ENCODE assay signal across 18 cellular contexts in the genomic region with DNA sequence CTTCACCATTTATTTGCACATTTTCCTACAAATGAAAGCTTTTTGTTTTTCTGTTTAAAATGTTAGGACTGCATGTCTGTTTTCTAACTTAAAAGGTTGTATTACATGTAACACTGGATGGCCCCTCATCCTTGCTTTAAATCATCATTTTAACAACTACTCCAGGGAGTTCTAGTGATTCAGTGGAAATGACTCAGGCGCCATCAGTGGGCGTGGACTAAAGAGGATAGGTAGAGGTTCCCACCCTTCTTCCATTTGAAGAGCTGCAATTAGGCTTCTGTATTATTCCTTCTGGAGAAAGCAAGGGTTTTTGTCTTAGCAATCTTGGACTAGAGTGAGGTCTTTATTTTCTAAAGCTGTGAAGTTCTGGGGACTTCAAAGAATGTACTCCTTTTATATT.
DNase-seq lines count a peak whose midpoint lies in the region; ATAC-seq and TF ChIP-seq lines count a peak whose summit lies in the region.
"Had no signal": no experiment of that assay in that cellular context is flagged by ENCODE, and none has a peak within 500 bp of the region (broad histone marks: within the 10 kb centered on the region; RNA-seq: fewer than 3 reads in every experiment).

No MANE protein-coding gene starts in this region.

- no peak overlapping the region; the same call in 1 of the 2 replicates for H3K4me2 ChIP-seq in HCT116 (ENCODE audit: low read length)

- TF ChIP-seq POLR2A in HCT116 (IDR thresholded peaks at IDR 0.05; ENCODE audit: borderline replicate concordance, extremely low read depth, insufficient read depth, insufficient read length), result no peak

- POLR2A ChIA-PET in HCT116 (lab: Charles Lee), result no interaction called here

- H3K9ac ChIP-seq in HCT116 (ENCODE audit: low read length), result no peak overlapping the region
- H3K9ac ChIP-seq: GM23248 had no signal

- CTCF ChIA-PET in HCT116 (lab: Charles Lee), result interaction anchor here (0.9 kb wide), 1 partner anchor 26 kb away, joined by 3 read pairs; no protein-coding TSS in a partner anchor

- H3K27ac ChIP-seq in HCT116 (ENCODE audit: low read depth, low read length), result no peak overlapping the region
- H3K27ac ChIP-seq: C4-2B, GM23248, SJCRH30 had no signal

- intact Hi-C loops in HCT116 (cut with micrococcal nuclease), result loop anchor here (10.0 kb wide), 1 partner anchor 1237 kb away; no protein-coding TSS in a partner anchor
- intact Hi-C loops in head of caudate nucleus (cut with DNase I), result loop anchor here (10.0 kb wide), 1 partner anchor 1267 kb away; no protein-coding TSS in a partner anchor

- DNase-seq in Daoy (ENCODE audit: low read depth) (peak; percentile 29), HCT116 (ENCODE audit: low read depth, low spot score) (no peak), T1000 (lab: John Stamatoyannopoulos, UW) (peak; percentile 1), head of caudate nucleus (peak in 30 of 42 donors; percentile 16 to 76 (median 43)), anterior cingulate cortex (lab: John Stamatoyannopoulos, UW) (no peak), OCI-M1 (lab: John Stamatoyannopoulos, UW) (no peak), Kasumi-1 (lab: John Stamatoyannopoulos, UW) (no peak)
- DNase-seq: AML-193, GM23248, NCI-H1105 treated with DMSO at 0.1 percent for 48 hours, NCI-H1694 treated with DMSO at 0.1 percent for 48 hours, NCI-H2107, NCI-H345, NCI-H524 treated with DMSO at 0.1 percent for 48 hours, SJCRH30 had no signal

- RAD21 ChIA-PET in HCT116 (lab: Charles Lee; ENCODE audit: low non-redundant PET in 1 of 2, low total read pairs in 2 of 2, uncharacterized antibody in 2 of 2, unreplicated experiment in 2 of 2), result no interaction called here

- no peaks in the 10 kb centered on the region for H3K9me2 ChIP-seq in HCT116 (ENCODE audit: insufficient read depth)

- no peaks in the 10 kb centered on the region for H4K20me1 ChIP-seq in HCT116 (ENCODE audit: insufficient read depth)

- BruUV-seq in HCT116 (replicated peaks; lab: Mats Ljungman, UMichigan), result no TSS peak

- H3K9me3 ChIP-seq in HCT116 (ENCODE audit: control insufficient read depth in 1 of 2, insufficient read depth in 1 of 2, low read depth in 1 of 2, low read length in 2 of 2), result no peaks in the 10 kb centered on the region
- H3K9me3 ChIP-seq: SJCRH30 had no signal

- H3K27me3 ChIP-seq in HCT116 (ENCODE audit: insufficient read depth, low read length), result no peaks in the 10 kb centered on the region
- H3K27me3 ChIP-seq: SJCRH30 had no signal

- TF ChIP-seq CTCF in HCT116 (IDR thresholded peaks at IDR 0.05 in 2 of 3, conservative IDR thresholded peaks at IDR 0.05 in 1 of 3; ENCODE audit: borderline replicate concordance in 1 of 3, insufficient read depth in 1 of 3, low read depth in 2 of 3, low read length in 2 of 3), result no peak

- no peaks in the 10 kb centered on the region for H3K36me3 ChIP-seq in HCT116 (ENCODE audit: control insufficient read depth in 1 of 2, insufficient read depth in 2 of 2, low read length in 2 of 2)
- H3K36me3 ChIP-seq: SJCRH30 had no signal

- no peak overlapping the region for H3K4me3 ChIP-seq in HCT116 (replicated peaks in 1 of 2; ENCODE audit: low read depth in 1 of 2, low read length in 2 of 2)
- H3K4me3 ChIP-seq: GM12878, GM23248, K562, SJCRH30 had no signal

- ATAC-seq in HCT116, result no peak
- ATAC-seq: GM12878, K562 had no signal

- no peak for TF ChIP-seq RAD21 in HCT116 (IDR thresholded peaks at IDR 0.05; ENCODE audit: low read depth)

- no peak overlapping the region for H2AFZ ChIP-seq in HCT116 (ENCODE audit: low read depth, low read length, poor library complexity, severe bottlenecking)
- H2AFZ ChIP-seq: GM23248 had no signal

- no peaks in the 10 kb centered on the region for H3K79me2 ChIP-seq in HCT116 (ENCODE audit: insufficient read depth, low read length)

- peaks cover 15 to 30% of the 10 kb centered on the region in 2 experiments for H3K4me1 ChIP-seq in HCT116 (ENCODE audit: control insufficient read depth in 1 of 2, insufficient read depth in 2 of 2, low read length in 2 of 2)

TF ChIP-seq in HCT116, 20 proteins besides CTCF, POLR2A, EP300 and RAD21:
- peak; percentile 37; the same call in 1 of the 2 replicates for TF ChIP-seq FOSL1 (IDR thresholded peaks at IDR 0.05; ENCODE audit: low read depth)
- TF ChIP-seq, protein P1, sequence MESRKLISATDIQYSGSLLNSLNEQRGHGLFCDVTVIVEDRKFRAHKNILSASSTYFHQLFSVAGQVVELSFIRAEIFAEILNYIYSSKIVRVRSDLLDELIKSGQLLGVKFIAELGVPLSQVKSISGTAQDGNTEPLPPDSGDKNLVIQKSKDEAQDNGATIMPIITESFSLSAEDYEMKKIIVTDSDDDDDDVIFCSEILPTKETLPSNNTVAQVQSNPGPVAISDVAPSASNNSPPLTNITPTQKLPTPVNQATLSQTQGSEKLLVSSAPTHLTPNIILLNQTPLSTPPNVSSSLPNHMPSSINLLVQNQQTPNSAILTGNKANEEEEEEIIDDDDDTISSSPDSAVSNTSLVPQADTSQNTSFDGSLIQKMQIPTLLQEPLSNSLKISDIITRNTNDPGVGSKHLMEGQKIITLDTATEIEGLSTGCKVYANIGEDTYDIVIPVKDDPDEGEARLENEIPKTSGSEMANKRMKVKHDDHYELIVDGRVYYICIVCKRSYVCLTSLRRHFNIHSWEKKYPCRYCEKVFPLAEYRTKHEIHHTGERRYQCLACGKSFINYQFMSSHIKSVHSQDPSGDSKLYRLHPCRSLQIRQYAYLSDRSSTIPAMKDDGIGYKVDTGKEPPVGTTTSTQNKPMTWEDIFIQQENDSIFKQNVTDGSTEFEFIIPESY (IDR thresholded peaks at IDR 0.05; ENCODE audit: extremely low read depth, insufficient replicate concordance, low read length), result no peak

Comparison
In these comparisons a context has a peak if more than half of its experiments do, and no peak if none do; other contexts are left out.
1. DNase-seq: peak in Daoy (single experiment), T1000 (single experiment) and head of caudate nucleus (30 of 42); none in HCT116 (single experiment), anterior cingulate cortex (0 of 58), OCI-M1 (single experiment) and Kasumi-1 (0 of 2).